Comparison of ENCODE assay signal across 1 cellular context in genomic region chr2:42328148-42328833, GRCh38.
TF ChIP-seq lines count a peak whose summit lies in the region.

No MANE protein-coding gene starts in this region.

TF ChIP-seq in K562, 482 proteins besides CTCF, POLR2A, EP300 and RAD21 (continued from another document):
- TF ChIP-seq, protein P1, sequence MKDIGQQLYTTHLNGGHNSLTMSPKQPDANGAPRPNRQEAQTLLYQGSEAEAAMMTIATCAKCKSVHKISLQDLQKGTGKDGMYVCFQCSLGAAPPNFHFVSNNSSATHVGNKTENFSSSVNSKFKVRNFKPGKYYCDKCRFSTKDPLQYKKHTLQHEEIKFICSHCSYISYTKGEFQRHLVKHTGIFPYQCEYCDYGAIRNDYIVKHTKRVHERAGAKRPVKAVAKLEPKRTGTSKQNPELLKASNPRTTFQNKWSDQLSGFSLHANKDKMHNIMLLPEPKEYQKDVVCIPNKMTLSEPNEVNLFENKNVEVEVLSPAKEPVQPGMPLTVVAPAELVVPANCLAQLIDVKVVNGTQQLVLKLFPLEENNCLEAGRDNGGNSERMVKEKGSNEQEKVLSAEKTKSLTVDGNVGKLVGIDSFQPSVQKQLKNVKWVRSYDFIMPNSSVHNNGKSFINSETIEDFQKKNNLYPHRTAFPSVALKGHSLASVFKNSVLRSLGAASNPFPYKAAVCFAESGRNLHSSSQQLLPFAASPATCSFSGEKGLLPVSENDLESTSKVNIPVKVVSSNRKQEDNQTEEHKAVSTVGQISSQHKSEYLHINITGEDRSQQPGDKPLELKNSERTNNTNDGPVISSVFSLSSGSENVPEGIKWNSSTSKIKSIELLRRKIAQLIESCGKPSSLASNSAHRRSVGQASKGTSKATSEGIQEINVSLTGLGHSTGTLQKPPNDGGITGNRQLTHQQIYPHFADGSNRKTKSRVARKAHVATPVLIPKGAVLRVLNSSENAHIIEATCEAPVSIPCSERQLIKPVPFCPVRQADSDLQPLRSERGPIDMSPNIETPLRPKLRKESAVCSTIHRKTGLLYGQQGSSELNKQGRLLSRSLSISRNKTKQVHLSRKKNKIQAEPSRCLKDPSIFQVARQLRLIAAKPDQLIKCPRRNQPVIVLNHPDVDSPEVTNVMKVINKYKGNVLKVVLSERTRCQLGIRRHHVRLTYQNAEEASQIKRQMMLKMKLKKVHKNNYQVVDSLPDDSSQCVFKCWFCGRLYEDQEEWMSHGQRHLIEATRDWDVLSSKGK (CRISPR knock-in tag; IDR thresholded peaks at IDR 0.05): no peak
- TF ChIP-seq, protein P2, sequence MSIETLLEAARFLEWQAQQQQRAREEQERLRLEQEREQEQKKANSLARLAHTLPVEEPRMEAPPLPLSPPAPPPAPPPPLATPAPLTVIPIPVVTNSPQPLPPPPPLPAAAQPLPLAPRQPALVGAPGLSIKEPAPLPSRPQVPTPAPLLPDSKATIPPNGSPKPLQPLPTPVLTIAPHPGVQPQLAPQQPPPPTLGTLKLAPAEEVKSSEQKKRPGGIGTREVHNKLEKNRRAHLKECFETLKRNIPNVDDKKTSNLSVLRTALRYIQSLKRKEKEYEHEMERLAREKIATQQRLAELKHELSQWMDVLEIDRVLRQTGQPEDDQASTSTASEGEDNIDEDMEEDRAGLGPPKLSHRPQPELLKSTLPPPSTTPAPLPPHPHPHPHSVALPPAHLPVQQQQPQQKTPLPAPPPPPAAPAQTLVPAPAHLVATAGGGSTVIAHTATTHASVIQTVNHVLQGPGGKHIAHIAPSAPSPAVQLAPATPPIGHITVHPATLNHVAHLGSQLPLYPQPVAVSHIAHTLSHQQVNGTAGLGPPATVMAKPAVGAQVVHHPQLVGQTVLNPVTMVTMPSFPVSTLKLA (conservative IDR thresholded peaks at IDR 0.05): no peak
- TF ChIP-seq EP400 (IDR thresholded peaks at IDR 0.05) (no peak), ASH1L (IDR thresholded peaks at IDR 0.05; ENCODE audit: borderline replicate concordance, low read depth, partially characterized antibody) (no peak), SIRT6 (IDR thresholded peaks at IDR 0.05; ENCODE audit: low read depth, low read length) (no peak), NFE2 (IDR thresholded peaks at IDR 0.05; ENCODE audit: low read depth) (no peak)
